Comparison of ENCODE assay signal across 2 cellular contexts in genomic region chr12:52235001-52235760, GRCh38.
TF ChIP-seq lines count a peak whose summit lies in the region.

No MANE protein-coding gene starts in this region.

TF ChIP-seq in endothelial cell of umbilical vein, 7 proteins besides CTCF, POLR2A, EP300 and RAD21 (continued from another document):
- TF ChIP-seq GATA2 (IDR thresholded peaks at IDR 0.05; ENCODE audit: insufficient read depth, insufficient read length, low read depth, low read length): no peak
- TF ChIP-seq FOS (IDR thresholded peaks at IDR 0.05; ENCODE audit: borderline replicate concordance, insufficient read depth, low read length): no peak
- TF ChIP-seq MAX (IDR thresholded peaks at IDR 0.05; ENCODE audit: insufficient read depth, insufficient read length): no peak
- TF ChIP-seq POLR2AphosphoS5 (IDR thresholded peaks at IDR 0.05; ENCODE audit: insufficient read depth, low read depth, low read length): no peak
- TF ChIP-seq JUN (IDR thresholded peaks at IDR 0.05; ENCODE audit: borderline replicate concordance, insufficient read depth, insufficient read length, low read depth): no peak
- TF ChIP-seq EZH2 (IDR thresholded peaks at IDR 0.05; ENCODE audit: borderline replicate concordance, low read depth, low read length, severe bottlenecking): no peak

TF ChIP-seq in HEK293T, 16 proteins besides CTCF, POLR2A, EP300 and RAD21 (continued from another document):
- TF ChIP-seq PKNOX1 (IDR thresholded peaks at IDR 0.05) (no peak), FOXA1 (IDR thresholded peaks at IDR 0.05) (no peak), ZNF384 (IDR thresholded peaks at IDR 0.05) (no peak), HDGF (IDR thresholded peaks at IDR 0.05; ENCODE audit: borderline replicate concordance) (no peak), BHLHE40 (IDR thresholded peaks at IDR 0.05; ENCODE audit: borderline replicate concordance) (no peak)
